Comparison of ENCODE assay signal across 1 cellular context in genomic region chr1:38997034-38997900, GRCh38.
TF ChIP-seq lines count a peak whose summit lies in the region.

No MANE protein-coding gene starts in this region.

TF ChIP-seq in HepG2, 621 proteins besides CTCF, POLR2A, EP300 and RAD21:
- 0 out of 2 replicates have a peak, but pooled peaks have one; percentile 48 for TF ChIP-seq ARID2 (CRISPR knock-in tag; IDR thresholded peaks at IDR 0.05; ENCODE audit: borderline replicate concordance)
- TF ChIP-seq SIN3B (IDR thresholded peaks at IDR 0.05; ENCODE audit: low read length), result no peak
- TF ChIP-seq RBFOX2 (IDR thresholded peaks at IDR 0.05; ENCODE audit: low read depth, low read length), result peak; percentile 19; the same call in 1 of the 2 replicates
- TF ChIP-seq CEBPB (IDR thresholded peaks at IDR 0.05; ENCODE audit: borderline replicate concordance, low read depth, low read length), result 0 out of 2 replicates have a peak, but pooled peaks have one; percentile 38
